8 cellular contexts compared by ENCODE assay signal in the genomic region with DNA sequence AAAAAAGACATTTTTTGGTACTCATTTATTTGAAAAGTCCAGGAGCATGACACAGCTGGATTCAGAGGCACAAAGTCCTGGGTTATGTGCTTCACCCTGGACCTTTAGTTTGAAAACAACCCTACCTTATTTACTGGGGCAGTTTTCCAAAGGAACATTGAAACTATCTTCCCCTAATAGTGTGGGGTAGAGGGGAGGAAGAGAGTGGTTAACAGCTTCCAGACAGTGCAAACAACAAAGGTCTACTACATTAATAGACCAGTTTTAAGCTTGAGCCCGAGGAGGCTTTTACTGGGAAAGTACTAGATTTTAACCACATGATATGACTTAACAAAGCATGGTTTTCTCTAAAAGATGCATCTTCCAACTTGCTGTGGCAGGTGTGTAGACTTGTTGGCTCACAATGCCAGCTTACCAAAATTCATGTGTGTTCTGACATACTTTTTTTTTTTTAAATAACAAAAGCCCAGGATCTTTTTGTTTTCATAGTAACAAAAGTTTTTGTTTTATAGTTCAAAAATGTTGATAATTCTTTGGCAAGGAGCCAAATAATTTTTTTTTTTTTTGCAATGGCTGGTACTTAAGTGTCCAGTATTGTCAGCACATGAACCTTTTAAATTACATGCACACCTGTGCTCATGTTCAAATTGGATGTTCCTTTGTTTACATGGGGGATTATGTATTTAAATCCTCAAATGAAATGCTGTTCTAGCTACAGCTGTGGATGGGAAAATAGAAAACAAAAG. TPM values are rescaled to one million over a fixed set of nuclear protein-coding genes. Genes with fewer than 3 reads are reported as not detected.
DNase-seq lines count a peak whose midpoint lies in the region; FAIRE-seq lines count a peak whose summit lies in the region.

No MANE protein-coding gene starts in this region.

- H3K9ac ChIP-seq in neuronal stem cell (ENCODE audit: low read depth, low read length, poor library complexity), result no peak overlapping the region

- H3K4me2 ChIP-seq in neuronal stem cell (ENCODE audit: insufficient read depth, low read length, poor library complexity, severe bottlenecking), result no peak overlapping the region

- no peak overlapping the region for H3K14ac ChIP-seq in neuronal stem cell (ENCODE audit: low read length)

- no peak for FAIRE-seq in small intestine (lab: Jason Lieb, UNC)

- H3K4me1 ChIP-seq in SJSA1 (replicated peaks), result peaks cover 39% of the 10 kb centered on the region
- peaks cover 12 to 14% of the 10 kb centered on the region in 2 donors for H3K4me1 ChIP-seq in small intestine (ENCODE audit: control insufficient read depth in 2 of 2, insufficient read depth in 1 of 2, low read depth in 1 of 2, low read length in 1 of 2)
- peaks cover 2 to 15% of the 10 kb centered on the region in 2 donors for H3K4me1 ChIP-seq in neuronal stem cell (ENCODE audit: control insufficient read depth in 2 of 2, insufficient read depth in 1 of 2, low read depth in 1 of 2, low read length in 2 of 2)

- H2AFZ ChIP-seq in neuronal stem cell (ENCODE audit: low read length), result no peak overlapping the region

- H2AK5ac ChIP-seq in neuronal stem cell (ENCODE audit: low read depth, low read length), result no peak overlapping the region

- no peak overlapping the region for H4K8ac ChIP-seq in neuronal stem cell (ENCODE audit: low read depth, low read length)

- no peak overlapping the region for H3K4ac ChIP-seq in neuronal stem cell (ENCODE audit: low read length)

- no peak overlapping the region for H4K91ac ChIP-seq in neuronal stem cell (ENCODE audit: low read depth, low read length, poor library complexity)

- 0 to 13% (median 7%) methylated on average over 1 of the region's 1 CpG for WGBS in small intestine, 3 donors
- no CpG with 5 or more reads among the region's 1 CpG for WGBS in neuronal stem cell (ENCODE audit: extremely low coverage in 2 of 2, insufficient read length in 2 of 2, insufficient replicate concordance in 1 of 2), 2 donors

- H3K18ac ChIP-seq in neuronal stem cell (ENCODE audit: low read length), result no peak overlapping the region

- no peak overlapping the region for H2BK5ac ChIP-seq in neuronal stem cell (ENCODE audit: low read length)

- no peak overlapping the region for H2BK120ac ChIP-seq in neuronal stem cell (ENCODE audit: low read depth, low read length)

- H3K9me3 ChIP-seq in SJSA1 (replicated peaks) (no peaks in the 10 kb centered on the region), small intestine (ENCODE audit: control insufficient read depth, low read depth) (no peaks in the 10 kb centered on the region), neuronal stem cell (replicated peaks in 1 of 2; ENCODE audit: control insufficient read depth in 2 of 2, insufficient read depth in 1 of 2, low read depth in 1 of 2, low read length in 2 of 2) (no peaks in the 10 kb centered on the region)

- H3K4me3 ChIP-seq in SJSA1, result no peak overlapping the region; the same call in 1 of the 2 replicates
- peak overlapping the region in 1 of 2 donors; percentile 33 for H3K4me3 ChIP-seq in small intestine (ENCODE audit: low read depth in 1 of 2, low read length in 2 of 2)
- H3K4me3 ChIP-seq in neuronal stem cell (ENCODE audit: low read length in 2 of 2), result no peak overlapping the region

- H3K36me3 ChIP-seq in SJSA1 (peaks cover 58% of the 10 kb centered on the region), small intestine (ENCODE audit: control insufficient read depth in 2 of 2, insufficient read depth in 2 of 2, low read length in 2 of 2) (peaks cover 6 to 9% of the 10 kb centered on the region in 2 donors), neuronal stem cell (replicated peaks in 1 of 2; ENCODE audit: control insufficient read depth in 2 of 2, insufficient read depth in 2 of 2, low read length in 2 of 2) (peaks cover 2 to 48% of the 10 kb centered on the region in 2 donors)

- H3K27me3 ChIP-seq in SJSA1 (replicated peaks) (no peaks in the 10 kb centered on the region), small intestine (ENCODE audit: control insufficient read depth in 2 of 2, insufficient read depth in 2 of 2, low read length in 2 of 2) (no peaks in the 10 kb centered on the region), neuronal stem cell (ENCODE audit: control insufficient read depth in 3 of 3, insufficient read depth in 3 of 3, low read depth in 1 of 3, low read length in 3 of 3) (peaks cover 0 to 22% (median 2%) of the 10 kb centered on the region in 3 experiments)

- peak; percentile 17 for DNase-seq in NCI-H1092 treated with DMSO at 0.1 percent for 48 hours (lab: John Stamatoyannopoulos, UW)
- no peak for DNase-seq in NCI-H1092 (lab: John Stamatoyannopoulos, UW)
- no peak for DNase-seq in SJSA1 (ENCODE audit: low read depth in 1 of 2, low spot score in 2 of 2)
- peak; percentile 30 for DNase-seq in fibroblast of peridontal ligament (ENCODE audit: extremely low read depth)
- peak; percentile 49 for DNase-seq in small intestine
- no peak for DNase-seq in neuronal stem cell (ENCODE audit: low spot score)
- DNase-seq in SKM-1 treated with dmso at 0.1 percent for 144 hours (lab: John Stamatoyannopoulos, UW; ENCODE audit: unreplicated experiment), result no peak
- DNase-seq in SW480 (ENCODE audit: low spot score), result no peak

- H2BK15ac ChIP-seq in neuronal stem cell (ENCODE audit: low read length), result no peak overlapping the region

- H3K79me1 ChIP-seq in neuronal stem cell (ENCODE audit: low read depth, low read length), result no peaks in the 10 kb centered on the region

- H2BK12ac ChIP-seq in neuronal stem cell (ENCODE audit: low read length), result no peak overlapping the region

- H3K23ac ChIP-seq in neuronal stem cell (ENCODE audit: low read depth, low read length, poor library complexity), result no peak overlapping the region

- peak overlapping the region; percentile 77; the same call in 1 of the 2 replicates for H3K27ac ChIP-seq in SJSA1
- peak overlapping the region; percentile 25 to 64 for H3K27ac ChIP-seq in small intestine (ENCODE audit: low read depth in 1 of 2, low read length in 1 of 2)
- H3K27ac ChIP-seq in neuronal stem cell (replicated peaks; ENCODE audit: low read length), result no peak overlapping the region

RNA-seq across cellular contexts. Expression of gene GSTO1, which starts 1.8 kb away (rescaled TPM):
- 186 and 247 TPM in 2 replicates for total RNA-seq in SJSA1 (2014; rRNA removed; shearing (Covaris generic))
- 100 to 1,000 TPM; 173 to 422 (median 200) TPM for polyA plus RNA-seq in small intestine
- polyA plus RNA-seq in neuronal stem cell (2013, experiment 1 of 2), result 22.2 TPM
- 20.9 TPM for polyA plus RNA-seq in neuronal stem cell (2013, experiment 2 of 2)

RNA-seq across cellular contexts. Expression of gene GSTO2, which starts 12.5 kb away (rescaled TPM):
- total RNA-seq in SJSA1 (2014; rRNA removed; shearing (Covaris generic)), result 0.13 TPM in 1 of 2 replicates, not detected in the other
- polyA plus RNA-seq in small intestine, result 10 to 100 TPM in 2 of 3 donors, 1 to 10 TPM in 1; 9.2 to 20.9 (median 13.2) TPM
- 6.1 TPM for polyA plus RNA-seq in neuronal stem cell (2013, experiment 1 of 2)
- 5.6 TPM for polyA plus RNA-seq in neuronal stem cell (2013, experiment 2 of 2)

RNA-seq across cellular contexts. Expression of gene CFAP43, which starts 24.3 kb away (rescaled TPM):
- total RNA-seq in SJSA1 (2014; rRNA removed; shearing (Covaris generic)), result 0.08 and 0.16 TPM in 2 replicates
- under 1 TPM in 1 of 3 donors, not detected in 2; 0.21 TPM for polyA plus RNA-seq in small intestine
- 2.2 TPM for polyA plus RNA-seq in neuronal stem cell (2013, experiment 1 of 2)
- 1.7 TPM for polyA plus RNA-seq in neuronal stem cell (2013, experiment 2 of 2)

Comparison
In these comparisons a context has a peak if more than half of its experiments do, and no peak if none do; other contexts are left out.
1. DNase-seq: peak in NCI-H1092 treated with DMSO at 0.1 percent for 48 hours (single experiment), fibroblast of peridontal ligament (single experiment) and small intestine (single experiment); none in NCI-H1092 (single experiment), SJSA1 (0 of 2), neuronal stem cell (single experiment), SKM-1 treated with dmso at 0.1 percent for 144 hours (single experiment) and SW480 (single experiment).